In genomic region chr12:52248541-52249035, GRCh38 we compare ENCODE assay signal across 19 cellular contexts. TPM values are rescaled to one million over a fixed set of nuclear protein-coding genes. Genes with fewer than 3 reads are reported as not detected.
DNase-seq lines count a peak whose midpoint lies in the region; ATAC-seq, FAIRE-seq and TF ChIP-seq lines count a peak whose summit lies in the region.
"Had no signal": no experiment of that assay in that cellular context is flagged by ENCODE, and none has a peak within 500 bp of the region (broad histone marks: within the 10 kb centered on the region; RNA-seq: fewer than 3 reads in every experiment).

No MANE protein-coding gene starts in this region.

- H2AFZ ChIP-seq in PC-3 (ENCODE audit: low read length): no peak overlapping the region

- no peak overlapping the region for H3K27ac Mint-ChIP-seq in effector memory CD8-positive, alpha-beta T cell
- H3K27ac Mint-ChIP-seq: stimulated activated naive CD8-positive, alpha-beta T cell treated with anti-CD3 and anti-CD28 coated beads, Interleukin-15, Interleukin-2, amounts not matched to agents 100 ng/mL and 50 ng/mL, for 24 hours had no signal

- peaks cover 55% of the 10 kb centered on the region for H3K4me1 ChIP-seq in PC-3 (ENCODE audit: insufficient read depth, low read length)
- peaks cover 25 to 39% of the 10 kb centered on the region in 2 donors for H3K4me1 ChIP-seq in kidney (ENCODE audit: control insufficient read depth in 1 of 2, insufficient read depth in 1 of 2, low read depth in 1 of 2, low read length in 2 of 2)
- peaks cover 18% of the 10 kb centered on the region for H3K4me1 ChIP-seq in rectal smooth muscle tissue (ENCODE audit: control insufficient read depth, insufficient read depth, low read length)

- peaks cover 12 to 17% of the 10 kb centered on the region in 2 donors for H3K4me1 Mint-ChIP-seq in effector memory CD8-positive, alpha-beta T cell (ENCODE audit: low read depth in 2 of 2)

- no peak overlapping the region for H3K4me3 Mint-ChIP-seq in effector memory CD8-positive, alpha-beta T cell
- H3K4me3 Mint-ChIP-seq: stimulated activated naive CD8-positive, alpha-beta T cell treated with anti-CD3 and anti-CD28 coated beads, Interleukin-15, Interleukin-2, amounts not matched to agents 100 ng/mL and 50 ng/mL, for 24 hours had no signal

- ATAC-seq in PC-3 (no peak), HG03432 (IDR thresholded peaks at IDR 0.05; ENCODE audit: unreplicated experiment) (no peak)
- ATAC-seq in effector memory CD8-positive, alpha-beta T cell (replicated peaks): no peak

- H3K27ac ChIP-seq in PC-3 (ENCODE audit: low read length) (peak overlapping the region; percentile 96), kidney (ENCODE audit: low read depth in 2 of 2, low read length in 2 of 2) (peak overlapping the region; percentile 23 to 85), rectal smooth muscle tissue (ENCODE audit: low read depth, low read length) (peak overlapping the region; percentile 53)
- H3K27ac ChIP-seq: HL-60, neutrophil had no signal

- no peak overlapping the region for H3K4me2 ChIP-seq in PC-3 (ENCODE audit: low read length)

- no peaks in the 10 kb centered on the region for H4K20me1 ChIP-seq in PC-3 (ENCODE audit: low read length)

- no peaks in the 10 kb centered on the region for H3K36me3 Mint-ChIP-seq in effector memory CD8-positive, alpha-beta T cell (ENCODE audit: insufficient read depth)

- FAIRE-seq in kidney (lab: Jason Lieb, UNC): no peak
- FAIRE-seq: H54 had no signal

- H3F3A ChIP-seq in PC-3 (ENCODE audit: low read length, unreplicated experiment): peaks cover 45% of the 10 kb centered on the region

- H3K9ac ChIP-seq in PC-3 (ENCODE audit: low read length) (no peak overlapping the region; the same call in 1 of the 2 replicates), kidney (ENCODE audit: low read length in 2 of 2) (peak overlapping the region in 1 of 2 donors; percentile 55), rectal smooth muscle tissue (ENCODE audit: low read length) (no peak overlapping the region)

- intact Hi-C loops in PC-3 (cut with micrococcal nuclease) (no loop called here), kidney (cut with DNase I) (no loop called here)

- POLR2A ChIA-PET in PC-3 (lab: Charles Lee; ENCODE audit: unreplicated experiment): interaction anchor here (0.6 kb wide), 1 partner anchor 11 kb away, joined by 4 read pairs; no protein-coding TSS in a partner anchor

- TF ChIP-seq CTCF in GM13976 (IDR thresholded peaks at IDR 0.05; ENCODE audit: borderline replicate concordance, control extremely low read depth, extremely low read depth, insufficient read depth, missing control alignments): no peak
- TF ChIP-seq CTCF in PC-3 (conservative IDR thresholded peaks at IDR 0.05; ENCODE audit: low read depth, low read length): no peak
- no peak for TF ChIP-seq CTCF in kidney (IDR thresholded peaks at IDR 0.05; ENCODE audit: borderline replicate concordance, extremely low read depth, insufficient read depth)

- no peaks in the 10 kb centered on the region for H3K9me3 Mint-ChIP-seq in effector memory CD8-positive, alpha-beta T cell
- H3K9me3 Mint-ChIP-seq: stimulated activated naive CD8-positive, alpha-beta T cell treated with anti-CD3 and anti-CD28 coated beads, Interleukin-15, Interleukin-2, amounts not matched to agents 100 ng/mL and 50 ng/mL, for 24 hours had no signal

- CTCF ChIA-PET in PC-3 (lab: Charles Lee): no interaction called here

- no peaks in the 10 kb centered on the region for H3K27me3 ChIP-seq in PC-3 (ENCODE audit: low read length)
- peaks cover 3% of the 10 kb centered on the region for H3K27me3 ChIP-seq in rectal smooth muscle tissue (ENCODE audit: control insufficient read depth, insufficient read depth, low read length)

- H3K4me3 ChIP-seq in PC-3 (ENCODE audit: low read length) (no peak overlapping the region), kidney (ENCODE audit: low read length in 2 of 2) (no peak overlapping the region), rectal smooth muscle tissue (ENCODE audit: low read length) (no peak overlapping the region)
- H3K4me3 ChIP-seq: dorsolateral prefrontal cortex had no signal

- BruUV-seq in PC-3 (replicated peaks; lab: Mats Ljungman, UMichigan): no TSS peak

- H3K79me2 ChIP-seq in PC-3 (ENCODE audit: low read length): 0 out of 2 replicates have a peak, but pooled peaks cover 3% of the 10 kb centered on the region

- peaks cover 33% of the 10 kb centered on the region; the same call in 1 of the 2 replicates for H3K36me3 ChIP-seq in PC-3 (ENCODE audit: low read depth, low read length)
- no peaks in the 10 kb centered on the region for H3K36me3 ChIP-seq in kidney (ENCODE audit: control insufficient read depth in 1 of 2, insufficient read depth in 2 of 2, low read length in 2 of 2)
- H3K36me3 ChIP-seq in rectal smooth muscle tissue (ENCODE audit: control insufficient read depth, insufficient read depth, low read length): no peaks in the 10 kb centered on the region
- H3K36me3 ChIP-seq: neutrophil had no signal

- DNase-seq in GM13976 (ENCODE audit: low spot score): peak; percentile 17
- no peak for DNase-seq in PC-3
- DNase-seq in kidney: no peak
- no peak for DNase-seq in NCI-H526 (lab: John Stamatoyannopoulos, UW)
- no peak for DNase-seq in effector memory CD8-positive, alpha-beta T cell
- no peak for DNase-seq in occipital lobe (lab: John Stamatoyannopoulos, UW)
- DNase-seq: DMS 273 treated with DMSO at 0.1 percent for 48 hours, Karpas-422, NCI-H187 treated with DMSO at 0.1 percent for 48 hours, NCI-H524 treated with DMSO at 0.1 percent for 48 hours, T-helper 2 cell had no signal

- in situ Hi-C loops in GM13976 (cut with MboI; ENCODE audit: low sequenced_read_pairs, unreplicated experiment): no loop called here

- peaks cover 20 to 82% of the 10 kb centered on the region in 2 donors for H3K27me3 Mint-ChIP-seq in effector memory CD8-positive, alpha-beta T cell

- H3K9me3 ChIP-seq in PC-3 (ENCODE audit: low read length) (no peaks in the 10 kb centered on the region), kidney (ENCODE audit: control insufficient read depth in 1 of 2, low read length in 2 of 2) (no peaks in the 10 kb centered on the region)
- H3K9me3 ChIP-seq: neutrophil had no signal

- no peaks in the 10 kb centered on the region for H3K9me2 ChIP-seq in PC-3 (replicated peaks; ENCODE audit: low read length)

RNA-seq across cellular contexts. Expression of gene KRT7, which starts 15.5 kb away (rescaled TPM):
- total RNA-seq in PC-3 (2014; rRNA removed) (2,144 and 2,979 TPM in 2 replicates), kidney (1,490 TPM), occipital lobe (not detected)
- polyA plus RNA-seq in kidney (ENCODE audit: insufficient read depth, low read depth, low replicate concordance): 173 TPM

RNA-seq across cellular contexts. Expression of gene KRT86, which starts 25.9 kb away (rescaled TPM):
- total RNA-seq in PC-3 (2014; rRNA removed) (0.98 and 1.2 TPM in 2 replicates), kidney (1.3 TPM), occipital lobe (0.16 TPM)
- polyA plus RNA-seq in kidney (ENCODE audit: insufficient read depth, low read depth, low replicate concordance): not detected
- polyA plus RNA-seq: liver had no signal

RNA-seq across cellular contexts. Expression of gene KRT81, which starts 42.7 kb away (rescaled TPM):
- total RNA-seq in PC-3 (2014; rRNA removed) (1,688 and 2,042 TPM in 2 replicates), kidney (not detected), occipital lobe (not detected)
- polyA plus RNA-seq in kidney (ENCODE audit: insufficient read depth, low read depth, low replicate concordance): not detected
- total RNA-seq: liver had no signal
- polyA plus RNA-seq: liver had no signal

RNA-seq across cellular contexts. Expression of gene KRT80, which starts 56.8 kb away (rescaled TPM):
- total RNA-seq in PC-3 (2014; rRNA removed): 19.8 and 30.1 TPM in 2 replicates
- 12.3 TPM for total RNA-seq in kidney
- polyA plus RNA-seq in kidney (ENCODE audit: insufficient read depth, low read depth, low replicate concordance): 1.0 TPM
- total RNA-seq in occipital lobe: not detected

Comparison
In these comparisons a context has a peak if more than half of its experiments do, and no peak if none do; other contexts are left out.
1. RNA of gene KRT7, which starts 15.5 kb away (total RNA-seq): 2,144 to 2,979 TPM in PC-3 and 1,490 TPM in kidney (single experiment); not detected in occipital lobe (single experiment); every median in the first group is over 1,000 times any median in the second.
2. RNA of gene KRT81, which starts 42.7 kb away (total RNA-seq): 1,688 to 2,042 TPM in PC-3; not detected in kidney (single experiment) and not detected in occipital lobe (single experiment); every median in the first group is over 1,000 times any median in the second.
3. Peak in every context shown above with its lines, with median percentiles within 50 percentile points of each other: H3K27ac ChIP-seq.